ENCODE assay signal across 20 cellular contexts in the genomic region with DNA sequence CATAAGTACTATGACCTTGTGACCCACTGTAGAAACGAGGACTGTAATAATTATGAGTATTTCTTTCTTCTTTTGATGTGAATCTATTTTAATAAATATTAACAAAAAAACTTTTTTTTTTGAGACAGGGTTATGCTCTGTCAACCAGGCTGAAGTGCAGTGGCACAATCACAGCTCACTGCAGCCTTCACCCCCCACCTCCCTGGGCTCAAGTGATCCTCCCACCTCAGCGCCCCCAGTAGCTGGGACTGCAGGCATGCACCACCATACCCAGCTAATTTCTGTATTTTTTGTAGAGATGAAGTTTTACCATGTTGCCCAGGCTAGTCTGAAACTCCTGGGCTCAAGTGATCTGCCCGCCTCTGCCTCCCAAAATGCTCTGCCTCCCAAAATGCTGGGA. TPM values are rescaled to one million over a fixed set of nuclear protein-coding genes. Genes with fewer than 3 reads are reported as not detected.
DNase-seq lines count a peak whose midpoint lies in the region; ATAC-seq, FAIRE-seq and TF ChIP-seq lines count a peak whose summit lies in the region.
"Had no signal": no experiment of that assay in that cellular context is flagged by ENCODE, and none has a peak within 500 bp of the region (broad histone marks: within the 10 kb centered on the region; RNA-seq: fewer than 3 reads in every experiment).

No MANE protein-coding gene starts in this region.

- no peak overlapping the region for H4K8ac ChIP-seq in neuronal stem cell (ENCODE audit: low read depth, low read length)

- no peak overlapping the region for H2AK5ac ChIP-seq in neuronal stem cell (ENCODE audit: low read depth, low read length)

- no peak overlapping the region for H3K4me3 Mint-ChIP-seq in activated CD4-positive, alpha-beta T cell treated with anti-CD3 and anti-CD28 coated beads, Interleukin-2, amount 10 ng/mL, durations not matched to agents 24 days and 14 days
- H3K4me3 Mint-ChIP-seq: activated CD4-positive, alpha-beta T cell treated with anti-CD3 and anti-CD28 coated beads, Interleukin-2, amount 10 ng/mL, durations not matched to agents 7 days and 5 days; activated T-helper 1 cell treated with anti-CD3 and anti-CD28 coated beads, Interleukin-12 subunit alpha, Interleukin-12 subunit beta, Interleukin-2, Interleukin-4 antibody, amounts not matched to agents 30 ng/mL and 10 ng/mL and 1 ng/mL, durations not matched to agents 14 hours and 24 hours and 36 hours had no signal

- POLR2A ChIA-PET in GM12878 (lab: Charles Lee): interaction anchor here (0.5 to 0.7 kb wide), 2 partner anchors 10 to 23 kb away, joined by 3 to 5 read pairs; no protein-coding TSS in a partner anchor

- no peak for FAIRE-seq in GM12878 (lab: Jason Lieb, UNC)
- FAIRE-seq: RCC 7860 had no signal

- RAD21 ChIA-PET in GM12878 (lab: Charles Lee; ENCODE audit: unreplicated experiment): interaction anchor here (1.0 to 1.6 kb wide), 5 partner anchors 9 to 191 kb away, joined by 3 to 6 read pairs (median 4); partner anchors contain the start of gene SCPEP1

- H3K14ac ChIP-seq in neuronal stem cell (ENCODE audit: low read length): no peak overlapping the region

- H3K36me3 Mint-ChIP-seq in activated CD4-positive, alpha-beta T cell treated with anti-CD3 and anti-CD28 coated beads, Interleukin-2, amount 10 ng/mL, durations not matched to agents 24 days and 14 days (ENCODE audit: low read depth): no peaks in the 10 kb centered on the region

- no peak for TF ChIP-seq RAD21 in GM12878 (IDR thresholded peaks at IDR 0.05; ENCODE audit: insufficient read depth, low read depth, low read length)

- peaks cover 7 to 19% (median 10%) of the 10 kb centered on the region in 11 experiments; a peak in 15 of 22 replicates for H3K36me3 ChIP-seq in BLaER1 treated with 17β-estradiol and CSF1 and Interleukin-3, amounts not matched to agents 10 nM and 100 nM
- H3K36me3 ChIP-seq in GM12878 (ENCODE audit: control insufficient read depth in 2 of 2, insufficient read depth in 2 of 2, low read length in 1 of 2): peaks cover 0 to 4% of the 10 kb centered on the region in 2 experiments; a peak in 1 of 4 replicates
- peaks cover 2 to 5% of the 10 kb centered on the region in 2 donors for H3K36me3 ChIP-seq in neuronal stem cell (replicated peaks in 1 of 2; ENCODE audit: control insufficient read depth in 2 of 2, insufficient read depth in 2 of 2, low read length in 2 of 2)

- no peak for TF ChIP-seq POLR2A in GM12878 (IDR thresholded peaks at IDR 0.05; ENCODE audit: low read depth, low read length)

- no peak overlapping the region for H3K27ac Mint-ChIP-seq in activated CD4-positive, alpha-beta T cell treated with anti-CD3 and anti-CD28 coated beads, Interleukin-2, amount 10 ng/mL, durations not matched to agents 24 days and 14 days
- H3K27ac Mint-ChIP-seq: activated CD4-positive, alpha-beta T cell treated with anti-CD3 and anti-CD28 coated beads, Interleukin-2, amount 10 ng/mL, durations not matched to agents 7 days and 5 days; activated naive CD8-positive, alpha-beta T cell; activated T-helper 1 cell treated with anti-CD3 and anti-CD28 coated beads, Interleukin-12 subunit alpha, Interleukin-12 subunit beta, Interleukin-2, Interleukin-4 antibody, amounts not matched to agents 30 ng/mL and 10 ng/mL and 1 ng/mL, durations not matched to agents 14 hours and 24 hours and 36 hours; stimulated activated naive B cell treated with anti-CD40 and anti-IgM and Interleukin-4, amounts not matched to agents 10 μg/mL and 1 μg/mL and 100 μg/mL, for 72 hours had no signal

- peaks cover 9 to 65% (median 32%) of the 10 kb centered on the region in 10 experiments for H3K4me1 ChIP-seq in BLaER1 treated with 17β-estradiol and CSF1 and Interleukin-3, amounts not matched to agents 10 nM and 100 nM
- H3K4me1 ChIP-seq in GM12878 (ENCODE audit: control insufficient read depth, insufficient read depth, low read length) (peaks cover 5% of the 10 kb centered on the region), neuronal stem cell (ENCODE audit: control insufficient read depth in 2 of 2, insufficient read depth in 1 of 2, low read depth in 1 of 2, low read length in 2 of 2) (no peaks in the 10 kb centered on the region)

- SMC1A ChIA-PET in GM12878 (lab: Charles Lee; ENCODE audit: uncharacterized antibody, unreplicated experiment): interaction anchor here (0.9 to 1.8 kb wide), 7 partner anchors 11 to 191 kb away, joined by 3 to 8 read pairs (median 5); no protein-coding TSS in a partner anchor

- DNase-seq in Jurkat, Clone E6-1 (ENCODE audit: low read depth, low spot score): no peak
- DNase-seq in GM12878 (ENCODE audit: low read depth, low spot score) (no peak), neuronal stem cell (ENCODE audit: low spot score) (no peak), NCI-H1417 treated with DMSO at 0.1 percent for 48 hours (lab: John Stamatoyannopoulos, UW) (no peak), cerebellar nuclear complex (lab: John Stamatoyannopoulos, UW) (no peak)
- no peak for DNase-seq in activated CD4-positive, alpha-beta T cell treated with anti-CD3 and anti-CD28 coated beads, Interleukin-2, amount 10 ng/mL, durations not matched to agents 24 days and 14 days
- DNase-seq: aorta, NCI-H510A had no signal

- peak overlapping the region; percentile 1 to 75 (median 57); a peak in 21 of 22 replicates for H3K4me2 ChIP-seq in BLaER1 treated with 17β-estradiol and CSF1 and Interleukin-3, amounts not matched to agents 10 nM and 100 nM
- peak overlapping the region; percentile 57; the same call in 1 of the 2 replicates for H3K4me2 ChIP-seq in GM12878 (ENCODE audit: control insufficient read depth, insufficient read depth)
- H3K4me2 ChIP-seq in neuronal stem cell (ENCODE audit: insufficient read depth, low read length, poor library complexity, severe bottlenecking): no peak overlapping the region

- H3K4me3 ChIP-seq in BLaER1 treated with 17β-estradiol and CSF1 and Interleukin-3, amounts not matched to agents 10 nM and 100 nM: no peak overlapping the region
- peak overlapping the region; percentile 30; the same call in 1 of the 2 replicates for H3K4me3 ChIP-seq in Jurkat, Clone E6-1 (ENCODE audit: low read length)
- no peak overlapping the region for H3K4me3 ChIP-seq in GM12878
- no peak overlapping the region for H3K4me3 ChIP-seq in neuronal stem cell (ENCODE audit: low read length in 2 of 2)
- H3K4me3 ChIP-seq: K562, lung, thoracic aorta had no signal

- CTCF ChIA-PET in GM12878 (lab: Yijun Ruan, JAX): interaction anchor here (0.7 to 4.7 kb wide), 14 partner anchors 11 to 373 kb away, joined by 3 to 33 read pairs (median 4); partner anchors contain the start of genes AKAP1 and COIL

- H3K9ac ChIP-seq in BLaER1 treated with 17β-estradiol and CSF1 and Interleukin-3, amounts not matched to agents 10 nM and 100 nM: no peak overlapping the region
- H3K9ac ChIP-seq in GM12878 (ENCODE audit: control insufficient read depth, insufficient read depth, low read length) (no peak overlapping the region), neuronal stem cell (ENCODE audit: low read depth, low read length, poor library complexity) (no peak overlapping the region)

- H3K27ac ChIP-seq in BLaER1 treated with 17β-estradiol and CSF1 and Interleukin-3, amounts not matched to agents 10 nM and 100 nM: peak overlapping the region in 2 of 11 experiments; percentile 25 to 34; a peak in 2 of 22 replicates
- H3K27ac ChIP-seq in GM12878 (ENCODE audit: control insufficient read depth, insufficient read depth) (no peak overlapping the region), neuronal stem cell (replicated peaks; ENCODE audit: low read length) (no peak overlapping the region)
- H3K27ac ChIP-seq: epithelial cell of prostate, thoracic aorta had no signal

- H3K9me3 ChIP-seq in BLaER1 treated with 17β-estradiol and CSF1 and Interleukin-3, amounts not matched to agents 10 nM and 100 nM (replicated peaks in 1 of 11): peaks cover 0 to 5% (median 0%) of the 10 kb centered on the region in 11 experiments; a peak in 2 of 22 replicates
- no peaks in the 10 kb centered on the region for H3K9me3 ChIP-seq in GM12878 (replicated peaks; ENCODE audit: control insufficient read depth, insufficient read depth, low read length)
- peaks cover 0 to 2% of the 10 kb centered on the region in 2 donors for H3K9me3 ChIP-seq in neuronal stem cell (replicated peaks in 1 of 2; ENCODE audit: control insufficient read depth in 2 of 2, insufficient read depth in 1 of 2, low read depth in 1 of 2, low read length in 2 of 2)
- H3K9me3 ChIP-seq: thoracic aorta had no signal

- H2BK12ac ChIP-seq in neuronal stem cell (ENCODE audit: low read length): no peak overlapping the region

- no peaks in the 10 kb centered on the region for H3K79me1 ChIP-seq in neuronal stem cell (ENCODE audit: low read depth, low read length)

- H2BK15ac ChIP-seq in neuronal stem cell (ENCODE audit: low read length): no peak overlapping the region

- H3K9me3 Mint-ChIP-seq in activated CD4-positive, alpha-beta T cell treated with anti-CD3 and anti-CD28 coated beads, Interleukin-2, amount 10 ng/mL, durations not matched to agents 24 days and 14 days: no peaks in the 10 kb centered on the region
- H3K9me3 Mint-ChIP-seq: activated CD4-positive, alpha-beta T cell treated with anti-CD3 and anti-CD28 coated beads, Interleukin-2, amount 10 ng/mL, durations not matched to agents 7 days and 5 days; activated T-helper 1 cell treated with anti-CD3 and anti-CD28 coated beads, Interleukin-12 subunit alpha, Interleukin-12 subunit beta, Interleukin-2, Interleukin-4 antibody, amounts not matched to agents 30 ng/mL and 10 ng/mL and 1 ng/mL, durations not matched to agents 14 hours and 24 hours and 36 hours; CD14-positive monocyte; stimulated activated naive B cell treated with anti-CD40 and anti-IgM and Interleukin-4, amounts not matched to agents 10 μg/mL and 1 μg/mL and 100 μg/mL, for 72 hours had no signal

- ATAC-seq in GM12878: no peak
- ATAC-seq in HG03571 (IDR thresholded peaks at IDR 0.05; ENCODE audit: unreplicated experiment): no peak

- in situ Hi-C loops in GM12878 (cut with MboI): no loop called here

- no peak overlapping the region for H3K18ac ChIP-seq in neuronal stem cell (ENCODE audit: low read length)

- TF ChIP-seq EP300 in GM12878 (IDR thresholded peaks at IDR 0.05; ENCODE audit: borderline replicate concordance in 1 of 2, control insufficient read depth in 1 of 2, low read depth in 2 of 2, low read length in 2 of 2): no peak

- H4K91ac ChIP-seq in neuronal stem cell (ENCODE audit: low read depth, low read length, poor library complexity): no peak overlapping the region

- no peak overlapping the region for H3K23ac ChIP-seq in neuronal stem cell (ENCODE audit: low read depth, low read length, poor library complexity)

- TF ChIP-seq CTCF in GM12878 (IDR thresholded peaks at IDR 0.05 in 2 of 3, conservative IDR thresholded peaks at IDR 0.05 in 1 of 3; ENCODE audit: control insufficient read depth in 2 of 3, extremely low read depth in 1 of 3, insufficient read depth in 1 of 3, low read depth in 3 of 3, low read length in 3 of 3): no peak

- WGBS in GM12878 (ENCODE audit: insufficient coverage, insufficient replicate concordance, low lambda C conversion rate, missing lambda C conversion rate): 33% methylated on average over 3 of the region's 3 CpGs
- no CpG with 5 or more reads among the region's 3 CpGs for WGBS in neuronal stem cell (ENCODE audit: extremely low coverage in 2 of 2, insufficient read length in 2 of 2, insufficient replicate concordance in 1 of 2), 2 donors

- H2BK5ac ChIP-seq in neuronal stem cell (ENCODE audit: low read length): no peak overlapping the region

- intact Hi-C loops in GM12878 (cut with micrococcal nuclease; ENCODE audit: unreplicated experiment): no loop called here
- intact Hi-C loops in activated CD4-positive, alpha-beta T cell treated with anti-CD3 and anti-CD28 coated beads, Interleukin-2, amount 10 ng/mL, durations not matched to agents 24 days and 14 days (cut with micrococcal nuclease): no loop called here

- no peak overlapping the region for H3K4ac ChIP-seq in neuronal stem cell (ENCODE audit: low read length)

- H3K27me3 ChIP-seq in BLaER1 treated with 17β-estradiol and CSF1 and Interleukin-3, amounts not matched to agents 10 nM and 100 nM: no peaks in the 10 kb centered on the region
- no peaks in the 10 kb centered on the region for H3K27me3 ChIP-seq in GM12878 (replicated peaks in 1 of 2; ENCODE audit: control insufficient read depth in 2 of 2, insufficient read depth in 2 of 2, low read length in 1 of 2)
- H3K27me3 ChIP-seq in neuronal stem cell (ENCODE audit: control insufficient read depth in 3 of 3, insufficient read depth in 3 of 3, low read depth in 1 of 3, low read length in 3 of 3): no peaks in the 10 kb centered on the region

- peaks cover 8% of the 10 kb centered on the region for H3K4me1 Mint-ChIP-seq in activated CD4-positive, alpha-beta T cell treated with anti-CD3 and anti-CD28 coated beads, Interleukin-2, amount 10 ng/mL, durations not matched to agents 24 days and 14 days

- H2BK120ac ChIP-seq in neuronal stem cell (ENCODE audit: low read depth, low read length): no peak overlapping the region

- H4K20me1 ChIP-seq in BLaER1 treated with 17β-estradiol and CSF1 and Interleukin-3, amounts not matched to agents 10 nM and 100 nM: no peaks in the 10 kb centered on the region; a peak in 1 of 22 replicates
- H4K20me1 ChIP-seq in GM12878 (ENCODE audit: control insufficient read depth, insufficient read depth): no peaks in the 10 kb centered on the region

- H3K27me3 Mint-ChIP-seq in activated CD4-positive, alpha-beta T cell treated with anti-CD3 and anti-CD28 coated beads, Interleukin-2, amount 10 ng/mL, durations not matched to agents 24 days and 14 days: peaks cover 16% of the 10 kb centered on the region
- H3K27me3 Mint-ChIP-seq: activated naive CD8-positive, alpha-beta T cell; stimulated activated naive B cell treated with anti-CD40 and anti-IgM and Interleukin-4, amounts not matched to agents 10 μg/mL and 1 μg/mL and 100 μg/mL, for 72 hours had no signal

- BruUV-seq in GM12878 (replicated peaks; lab: Mats Ljungman, UMichigan): no TSS peak

- no peaks in the 10 kb centered on the region for H3K79me2 ChIP-seq in GM12878 (ENCODE audit: control insufficient read depth, insufficient read depth, low read length)

- H2AFZ ChIP-seq in GM12878 (ENCODE audit: control insufficient read depth, low read depth, low read length): peak overlapping the region; percentile 87
- peak overlapping the region; percentile 82 for H2AFZ ChIP-seq in neuronal stem cell (ENCODE audit: low read length)

RNA-seq across cellular contexts. Expression of gene SCPEP1, which starts 32.6 kb away (rescaled TPM):
- polyA plus RNA-seq in Jurkat, Clone E6-1 (2012; ENCODE audit: insufficient read depth, insufficient read length): 24.0 TPM
- 46.4 and 46.9 TPM in 2 replicates for total RNA-seq in GM12878 (2013; cell fraction: nucleolus; rRNA removed)
- total RNA-seq in GM12878 (2014; rRNA removed) (37.7 and 39.5 TPM in 2 replicates), GM12878 (2014; rRNA removed; fragmentation: Illumina TruSeq; extraction: Trizol) (34.1 and 38.3 TPM in 2 replicates), GM12878 (2021) (37.4 and 39.6 TPM in 2 replicates)
- polyA plus RNA-seq in GM12878 (2011; ENCODE audit: low read depth): 49.6 TPM
- polyA plus RNA-seq in GM12878 (2011; rRNA removed) (34.1 and 42.5 TPM in 2 replicates), GM12878 (2014; fragmentation: Illumina TruSeq; extraction: Trizol) (36.9 and 45.2 TPM in 2 replicates), GM12878 (2014; fragmentation: Nextera tagmentation; extraction: Ambion mirVana) (10 to 100 TPM; 57.7 to 80.2 TPM), GM12878 (2014; rRNA removed) (29.2 and 31.2 TPM in 2 replicates), GM12878 (2016; fragmentation: Nextera tagmentation; extraction: Ambion mirVana) (10 to 100 TPM; 41.8 to 50.8 TPM)
- 25.7 and 28.6 TPM in 2 replicates for polyA plus RNA-seq in GM12878 (2011; cell fraction: cytosol; rRNA removed)
- polyA plus RNA-seq in GM12878 (2011; cell fraction: nucleus; rRNA removed): 74.2 and 75.4 TPM in 2 replicates
- 43.5 and 44.6 TPM in 2 replicates for polyA plus RNA-seq in GM12878 (2012)
- polyA minus RNA-seq in GM12878 (2011; rRNA and poly(A)+ RNA removed): 9.0 and 9.7 TPM in 2 replicates
- 7.9 and 12.0 TPM in 2 replicates for polyA minus RNA-seq in GM12878 (2011; cell fraction: cytosol; rRNA and poly(A)+ RNA removed)
- polyA minus RNA-seq in GM12878 (2011; cell fraction: nucleus; rRNA and poly(A)+ RNA removed): 13.8 TPM in 2 replicates
- polyA plus RNA-seq in neuronal stem cell (2013, experiment 1 of 2): 22.2 TPM
- 22.7 TPM for polyA plus RNA-seq in neuronal stem cell (2013, experiment 2 of 2)
- 7.2 and 8.3 TPM in 2 replicates for total RNA-seq in activated CD4-positive, alpha-beta T cell treated with anti-CD3 and anti-CD28 coated beads, Interleukin-2, amount 10 ng/mL, durations not matched to agents 24 days and 14 days

RNA-seq across cellular contexts. Expression of gene COIL, which starts 49.6 kb away (rescaled TPM):
- 24.6 TPM for polyA plus RNA-seq in Jurkat, Clone E6-1 (2012; ENCODE audit: insufficient read depth, insufficient read length)
- 13.1 and 13.6 TPM in 2 replicates for total RNA-seq in GM12878 (2013; cell fraction: nucleolus; rRNA removed)
- total RNA-seq in GM12878 (2014; rRNA removed) (13.7 and 15.3 TPM in 2 replicates), GM12878 (2014; rRNA removed; fragmentation: Illumina TruSeq; extraction: Trizol) (23.4 and 24.3 TPM in 2 replicates), GM12878 (2021) (17.9 and 18.4 TPM in 2 replicates)
- 9.1 TPM for polyA plus RNA-seq in GM12878 (2011; ENCODE audit: low read depth)
- polyA plus RNA-seq in GM12878 (2011; rRNA removed) (15.1 and 21.2 TPM in 2 replicates), GM12878 (2014; fragmentation: Illumina TruSeq; extraction: Trizol) (22.8 and 28.2 TPM in 2 replicates), GM12878 (2014; fragmentation: Nextera tagmentation; extraction: Ambion mirVana) (10 to 100 TPM; 14.2 to 16.8 TPM), GM12878 (2014; rRNA removed) (12.6 and 15.1 TPM in 2 replicates), GM12878 (2016; fragmentation: Nextera tagmentation; extraction: Ambion mirVana) (10 to 100 TPM; 18.0 to 19.0 TPM)
- 5.2 and 5.4 TPM in 2 replicates for polyA plus RNA-seq in GM12878 (2011; cell fraction: cytosol; rRNA removed)
- polyA plus RNA-seq in GM12878 (2011; cell fraction: nucleus; rRNA removed): 5.8 and 8.0 TPM in 2 replicates
- polyA plus RNA-seq in GM12878 (2012): 12.4 and 13.2 TPM in 2 replicates
- polyA minus RNA-seq in GM12878 (2011; rRNA and poly(A)+ RNA removed): 6.3 and 8.3 TPM in 2 replicates
- polyA minus RNA-seq in GM12878 (2011; cell fraction: cytosol; rRNA and poly(A)+ RNA removed): 3.2 and 3.5 TPM in 2 replicates
- 2.2 and 2.5 TPM in 2 replicates for polyA minus RNA-seq in GM12878 (2011; cell fraction: nucleus; rRNA and poly(A)+ RNA removed)
- polyA plus RNA-seq in neuronal stem cell (2013, experiment 1 of 2): 21.0 TPM
- 21.7 TPM for polyA plus RNA-seq in neuronal stem cell (2013, experiment 2 of 2)
- total RNA-seq in activated CD4-positive, alpha-beta T cell treated with anti-CD3 and anti-CD28 coated beads, Interleukin-2, amount 10 ng/mL, durations not matched to agents 24 days and 14 days: 23.1 and 23.3 TPM in 2 replicates
